ENCODE assay signal across 18 cellular contexts in the genomic region with DNA sequence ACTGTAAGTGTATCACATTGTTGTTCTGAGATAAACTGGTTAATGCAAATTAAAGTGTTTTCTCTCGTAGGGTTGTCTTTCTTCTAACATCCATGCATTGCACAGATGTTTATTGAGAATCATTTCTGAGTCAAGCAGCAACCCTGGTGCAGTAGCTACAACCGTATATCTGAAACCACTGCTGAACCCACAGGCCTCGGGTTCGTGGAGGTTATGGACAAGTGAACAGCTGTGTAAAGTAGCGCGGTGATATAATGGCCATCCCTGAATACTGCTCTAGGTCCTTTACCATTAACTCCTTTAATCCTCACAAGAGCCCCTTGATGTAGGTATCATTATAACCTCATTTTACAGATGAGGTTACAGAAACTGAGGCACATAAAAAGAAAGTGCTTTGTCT.
A peak's percentile ranks its signal among the peaks of the same experiment; 100 is the strongest.
DNase-seq lines count a peak whose midpoint lies in the region; TF ChIP-seq lines count a peak whose summit lies in the region.
"Had no signal": no experiment of that assay in that cellular context is flagged by ENCODE, and none has a peak within 500 bp of the region (broad histone marks: within the 10 kb centered on the region; RNA-seq: fewer than 3 reads in every experiment).

No MANE protein-coding gene starts in this region.

- H3K9me3 Mint-ChIP-seq in glutamatergic neuron (ENCODE audit: unreplicated experiment), result peaks cover 6% of the 10 kb centered on the region

- peaks cover 6% of the 10 kb centered on the region for H3K36me3 Mint-ChIP-seq in glutamatergic neuron (ENCODE audit: unreplicated experiment)
- H3K36me3 Mint-ChIP-seq: CD4-positive, alpha-beta memory T cell had no signal

- H3K4me1 Mint-ChIP-seq in glutamatergic neuron (ENCODE audit: low read depth, unreplicated experiment), result no peaks in the 10 kb centered on the region
- H3K4me1 Mint-ChIP-seq: CD4-positive, alpha-beta memory T cell had no signal

- intact Hi-C loops in tibial artery (cut with DNase I; ENCODE audit: low total_unique reads), result no loop called here

- no peak overlapping the region for H3K4me3 ChIP-seq in tibial artery
- H3K4me3 ChIP-seq: A549, HAP-1 had no signal

- peaks cover 0 to 8% (median 3%) of the 10 kb centered on the region in 4 donors for H3K4me1 ChIP-seq in tibial artery
- H3K4me1 ChIP-seq: A549, HAP-1 had no signal

- no peaks in the 10 kb centered on the region for H3K27me3 ChIP-seq in tibial artery

- H3K9me3 ChIP-seq in tibial artery, result peaks cover 0 to 4% (median 0%) of the 10 kb centered on the region in 3 donors
- H3K9me3 ChIP-seq: A549, HAP-1 had no signal

- H3K27me3 Mint-ChIP-seq in glutamatergic neuron (ENCODE audit: unreplicated experiment), result peaks cover 3% of the 10 kb centered on the region
- H3K27me3 Mint-ChIP-seq: CD4-positive, alpha-beta memory T cell had no signal

- H3K4me3 Mint-ChIP-seq in glutamatergic neuron (ENCODE audit: unreplicated experiment), result no peak overlapping the region
- H3K4me3 Mint-ChIP-seq: CD4-positive, alpha-beta memory T cell; HFFc6 had no signal

- no peak overlapping the region for H3K27ac ChIP-seq in tibial artery
- H3K27ac ChIP-seq: A549 had no signal

- no peaks in the 10 kb centered on the region for H3K36me3 ChIP-seq in tibial artery
- H3K36me3 ChIP-seq: HAP-1 had no signal

- no peak overlapping the region for H3K27ac Mint-ChIP-seq in glutamatergic neuron (ENCODE audit: unreplicated experiment)
- H3K27ac Mint-ChIP-seq: CD4-positive, alpha-beta memory T cell; HFFc6 had no signal

- peak; percentile 63 for DNase-seq in NCI-H2171 treated with DMSO at 0.1 percent for 48 hours (lab: John Stamatoyannopoulos, UW)
- no peak for DNase-seq in NCI-H2171 (lab: John Stamatoyannopoulos, UW)
- peak; percentile 69 for DNase-seq in NCI-H524 treated with DMSO at 0.1 percent for 48 hours (lab: John Stamatoyannopoulos, UW)
- DNase-seq in myocyte (ENCODE audit: low read depth), result peak; percentile 21
- DNase-seq in glutamatergic neuron, result no peak
- no peak for DNase-seq in tibial artery
- DNase-seq: 8988T; ACHN; Calu3; CD4-positive, alpha-beta memory T cell; COR-L47; DMS53; DMS79 treated with DMSO at 0.1 percent for 48 hours; GF-D8; GOT3; HFFc6 had no signal

- TF ChIP-seq CTCF in glutamatergic neuron (IDR thresholded peaks at IDR 0.05; ENCODE audit: partially characterized antibody, unreplicated experiment) (no peak), tibial artery (IDR thresholded peaks at IDR 0.05) (no peak)

Comparison
In these comparisons a context has a peak if more than half of its experiments do, and no peak if none do; other contexts are left out.
1. DNase-seq: peak in NCI-H2171 treated with DMSO at 0.1 percent for 48 hours (single experiment), NCI-H524 treated with DMSO at 0.1 percent for 48 hours (single experiment) and myocyte (single experiment); none in NCI-H2171 (single experiment), glutamatergic neuron (single experiment) and tibial artery (0 of 2).